15 cellular contexts compared by ENCODE assay signal in genomic region chr6:56335733-56336132, GRCh38.
DNase-seq lines count a peak whose midpoint lies in the region; TF ChIP-seq lines count a peak whose summit lies in the region.
"Had no signal": no experiment of that assay in that cellular context is flagged by ENCODE, and none has a peak within 500 bp of the region (broad histone marks: within the 10 kb centered on the region; RNA-seq: fewer than 3 reads in every experiment).

No MANE protein-coding gene starts in this region.

- peak; percentile 65 for DNase-seq in BJ (ENCODE audit: low read depth)
- peak; percentile 99 for DNase-seq in M059J (ENCODE audit: low read depth)
- DNase-seq in brain pericyte (ENCODE audit: low read depth, low spot score), result peak; percentile 17
- peak; percentile 53 to 72 for DNase-seq in lung microvascular endothelial cell (ENCODE audit: low read depth in 2 of 2)
- DNase-seq in GDM1 (lab: John Stamatoyannopoulos, UW), result no peak
- no peak for DNase-seq in middle frontal gyrus (ENCODE audit: extremely low spot score, low spot score)
- DNase-seq in retina, result no peak
- no peak for DNase-seq in T-helper 9 cell
- DNase-seq: anterior cingulate cortex; CD8-positive, alpha-beta memory T cell; immature natural killer cell; Karpas-422; NCI-H2081 had no signal

- H3K4me3 ChIP-seq in BJ (ENCODE audit: low read depth, low read length), result no peak overlapping the region
- H3K4me3 ChIP-seq: GM12878, vagina had no signal

- POLR2A ChIA-PET in BJ (lab: Charles Lee), result no interaction called here

- no peaks in the 10 kb centered on the region for H3K27me3 ChIP-seq in BJ (ENCODE audit: control insufficient read depth, insufficient read depth, low read length)
- H3K27me3 ChIP-seq: vagina had no signal

- no peak for TF ChIP-seq CTCF in BJ (IDR thresholded peaks at IDR 0.05; ENCODE audit: insufficient read depth, low read depth, low read length)

- no peaks in the 10 kb centered on the region for H3K36me3 ChIP-seq in BJ (ENCODE audit: control insufficient read depth, insufficient read depth, low read length)
- H3K36me3 ChIP-seq: vagina had no signal

- CTCF ChIA-PET in BJ (lab: Yijun Ruan, JAX), result interaction anchor here (0.8 to 3.8 kb wide), 3 partner anchors 21 to 35 kb away, joined by 3 to 14 read pairs (median 6); no protein-coding TSS in a partner anchor

Comparison
In these comparisons a context has a peak if more than half of its experiments do, and no peak if none do; other contexts are left out.
1. DNase-seq: peak in BJ (single experiment), M059J (single experiment), brain pericyte (single experiment) and lung microvascular endothelial cell (2 of 2); none in GDM1 (single experiment), middle frontal gyrus (single experiment), retina (single experiment) and T-helper 9 cell (single experiment).